Comparison of ENCODE assay signal across 20 cellular contexts in genomic region chr4:174553828-174554227, GRCh38. TPM values are rescaled to one million over a fixed set of nuclear protein-coding genes. Genes with fewer than 3 reads are reported as not detected.
DNase-seq lines count a peak whose midpoint lies in the region; ATAC-seq and TF ChIP-seq lines count a peak whose summit lies in the region.
"Had no signal": no experiment of that assay in that cellular context is flagged by ENCODE, and none has a peak within 500 bp of the region (broad histone marks: within the 10 kb centered on the region; RNA-seq: fewer than 3 reads in every experiment).

No MANE protein-coding gene starts in this region.

- intact Hi-C loops in dorsolateral prefrontal cortex (cut with DNase I) = no loop called here

- no peak overlapping the region for H3K4me3 Mint-ChIP-seq in osteocyte (ENCODE audit: unreplicated experiment)
- H3K4me3 Mint-ChIP-seq: endodermal cell; stimulated activated naive CD8-positive, alpha-beta T cell treated with anti-CD3 and anti-CD28 coated beads, Interleukin-15, amount 100 ng/mL, for 72 hours; type B pancreatic cell had no signal

- peaks cover 5% of the 10 kb centered on the region for H3K27me3 Mint-ChIP-seq in osteocyte (ENCODE audit: unreplicated experiment)
- H3K27me3 Mint-ChIP-seq: stimulated activated naive CD8-positive, alpha-beta T cell treated with anti-CD3 and anti-CD28 coated beads, Interleukin-15, amount 100 ng/mL, for 72 hours; type B pancreatic cell had no signal

- DNase-seq in AG09309 (ENCODE audit: low read depth) (peak; percentile 61), HT1080 (ENCODE audit: low read depth) (peak; percentile 17), astrocyte of the spinal cord (ENCODE audit: low read depth, low spot score) (peak; percentile 68), fibroblast of villous mesenchyme (ENCODE audit: low read depth) (peak; percentile 34), dorsolateral prefrontal cortex (no peak), osteocyte (ENCODE audit: extremely low spot score, unreplicated experiment) (no peak)
- DNase-seq: endodermal cell; glutamatergic neuron; NCI-H1048; NCI-H2081 treated with DMSO at 0.1 percent for 48 hours; NCI-H524; occipital lobe; SIG-M5; stimulated activated naive CD8-positive, alpha-beta T cell treated with anti-CD3 and anti-CD28 coated beads, Interleukin-15, amount 100 ng/mL, for 72 hours had no signal

- H3K9me3 Mint-ChIP-seq in osteocyte (ENCODE audit: unreplicated experiment) = peaks cover 6% of the 10 kb centered on the region
- H3K9me3 Mint-ChIP-seq: type B pancreatic cell had no signal

- H3K27me3 ChIP-seq in dorsolateral prefrontal cortex = peaks cover 0 to 2% (median 0%) of the 10 kb centered on the region in 45 donors
- H3K27me3 ChIP-seq: right atrium auricular region had no signal

- H3K4me1 Mint-ChIP-seq in osteocyte (ENCODE audit: unreplicated experiment) = peaks cover 12% of the 10 kb centered on the region
- H3K4me1 Mint-ChIP-seq: stimulated activated naive CD8-positive, alpha-beta T cell treated with anti-CD3 and anti-CD28 coated beads, Interleukin-15, amount 100 ng/mL, for 72 hours had no signal

- no peaks in the 10 kb centered on the region for H3K36me3 Mint-ChIP-seq in osteocyte (ENCODE audit: unreplicated experiment)
- H3K36me3 Mint-ChIP-seq: type B pancreatic cell had no signal

- in situ Hi-C loops in astrocyte of the spinal cord (cut with HindIII; ENCODE audit: low sequenced_read_pairs) = no loop called here

- H3K27ac ChIP-seq in dorsolateral prefrontal cortex = no peak overlapping the region
- H3K27ac ChIP-seq: right atrium auricular region had no signal

- TF ChIP-seq CTCF in AG09309 (IDR thresholded peaks at IDR 0.05; ENCODE audit: control insufficient read depth, insufficient read depth, low read depth, low read length, missing control alignments) (no peak), astrocyte of the spinal cord (IDR thresholded peaks at IDR 0.05; ENCODE audit: low read depth, low read length) (no peak), fibroblast of villous mesenchyme (IDR thresholded peaks at IDR 0.05; ENCODE audit: insufficient read depth, low read depth, low read length) (no peak), dorsolateral prefrontal cortex (IDR thresholded peaks at IDR 0.05 in 54 of 56, conservative IDR thresholded peaks at IDR 0.05 in 2 of 56; ENCODE audit: low read depth in 1 of 56, partially characterized antibody in 56 of 56) (no peak), osteocyte (IDR thresholded peaks at IDR 0.05) (no peak)

- ATAC-seq in GM21529 (IDR thresholded peaks at IDR 0.05; ENCODE audit: unreplicated experiment) = no peak
- ATAC-seq in GM21717 (IDR thresholded peaks at IDR 0.05; ENCODE audit: unreplicated experiment) = no peak
- ATAC-seq: activated CD4-positive, CD25-positive, alpha-beta regulatory T cell treated with anti-CD3 and anti-CD28 coated beads, Interleukin-2, amount 50 U/mL, for 24 hours; stimulated activated naive CD8-positive, alpha-beta T cell treated with anti-CD3 and anti-CD28 coated beads, Interleukin-15, amount 100 ng/mL, for 72 hours had no signal

- H3K4me3 ChIP-seq in AG09309 (ENCODE audit: control insufficient read depth, low read depth, low read length) (no peak overlapping the region), astrocyte of the spinal cord (ENCODE audit: low read depth, low read length) (no peak overlapping the region), fibroblast of villous mesenchyme (ENCODE audit: low read depth, low read length) (no peak overlapping the region), dorsolateral prefrontal cortex (no peak overlapping the region)
- H3K4me3 ChIP-seq: HAP-1, right atrium auricular region had no signal

- no peak overlapping the region for H3K27ac Mint-ChIP-seq in osteocyte (ENCODE audit: unreplicated experiment)
- H3K27ac Mint-ChIP-seq: endodermal cell; stimulated activated naive CD8-positive, alpha-beta T cell treated with anti-CD3 and anti-CD28 coated beads, Interleukin-15, amount 100 ng/mL, for 72 hours; type B pancreatic cell had no signal

RNA-seq across cellular contexts. Expression of gene HPGD, which starts 31.5 kb away (rescaled TPM):
- 0.30 and 1.6 TPM in 2 replicates for total RNA-seq in HT1080 (2014; rRNA removed; shearing (Covaris generic))
- polyA plus RNA-seq in HT1080 (2015; cell fraction: cytosol; rRNA removed) = 0.44 and 0.48 TPM in 2 replicates
- polyA plus RNA-seq in HT1080 (2015; cell fraction: nucleus; rRNA removed) = 0.12 and 0.35 TPM in 2 replicates
- total RNA-seq in fibroblast of villous mesenchyme (0.97 TPM in 1 of 2 replicates, not detected in the other), dorsolateral prefrontal cortex (1 to 10 TPM in 60 of 120 experiments, under 1 TPM in 53, not detected in 7; 0.13 to 4.6 (median 1.1) TPM), osteocyte (not detected in 2 replicates)

Comparison
In these comparisons a context has a peak if more than half of its experiments do, and no peak if none do; other contexts are left out.
1. DNase-seq: peak in AG09309 (single experiment), HT1080 (single experiment), astrocyte of the spinal cord (single experiment) and fibroblast of villous mesenchyme (single experiment); none in dorsolateral prefrontal cortex (0 of 10) and osteocyte (single experiment).